ENCODE assay signal across 16 cellular contexts in genomic region chr2:221372156-221372870, GRCh38.
DNase-seq lines count a peak whose midpoint lies in the region; ATAC-seq, FAIRE-seq and TF ChIP-seq lines count a peak whose summit lies in the region.
"Had no signal": no experiment of that assay in that cellular context is flagged by ENCODE, and none has a peak within 500 bp of the region (broad histone marks: within the 10 kb centered on the region; RNA-seq: fewer than 3 reads in every experiment).

No MANE protein-coding gene starts in this region.

- BruUV-seq in HepG2 (replicated peaks; lab: Mats Ljungman, UMichigan) (no TSS peak), K562 (replicated peaks; lab: Mats Ljungman, UMichigan) (no TSS peak)

- TF ChIP-seq CTCF in HepG2 (CRISPR knock-in tag; IDR thresholded peaks at IDR 0.05): no peak
- TF ChIP-seq CTCF in right lobe of liver (IDR thresholded peaks at IDR 0.05): no peak
- TF ChIP-seq CTCF in K562 (IDR thresholded peaks at IDR 0.05 in 2 of 3, conservative IDR thresholded peaks at IDR 0.05 in 1 of 3; ENCODE audit: insufficient read depth in 2 of 3, low read depth in 1 of 3, low read length in 3 of 3): no peak

- in situ Hi-C loops in HepG2 (cut with HindIII; ENCODE audit: extremely low pct_ligation_motif_present, low pct_unique_long_range_greater_than_20kb) (no loop called here), K562 (cut with MboI) (no loop called here)

- POLR2A ChIA-PET in HepG2 (lab: Yijun Ruan, JAX): no interaction called here
- POLR2A ChIA-PET in K562 (lab: Yijun Ruan, JAX): no interaction called here

- FAIRE-seq in HepG2 (lab: Jason Lieb, UNC): no peak
- no peak for FAIRE-seq in K562 (lab: Jason Lieb, UNC)
- FAIRE-seq: GM12878 had no signal

- no peaks in the 10 kb centered on the region for H3K9me1 ChIP-seq in K562 (ENCODE audit: control insufficient read depth, insufficient read depth, low read length)

- H3K9ac ChIP-seq in HepG2 (ENCODE audit: insufficient read depth, low read depth, low read length) (no peak overlapping the region), K562 (ENCODE audit: insufficient read depth in 1 of 2, low read depth in 2 of 2, low read length in 2 of 2) (no peak overlapping the region)

- DNase-seq in HepG2 (ENCODE audit: low spot score): no peak
- no peak for DNase-seq in right lobe of liver
- DNase-seq in K562 (ENCODE audit: extremely low read depth in 1 of 4, low spot score in 3 of 4): no peak
- peak; percentile 73 for DNase-seq in islet precursor cell
- DNase-seq in DMS114 treated with DMSO at 0.1 percent for 48 hours (lab: John Stamatoyannopoulos, UW; ENCODE audit: unreplicated experiment): no peak
- DNase-seq in superior temporal gyrus (ENCODE audit: extremely low spot score): no peak
- no peak for DNase-seq in SHP77 (lab: John Stamatoyannopoulos, UW)
- DNase-seq in SKM-1 (lab: John Stamatoyannopoulos, UW; ENCODE audit: unreplicated experiment): no peak
- DNase-seq: colonic mucosa; gastrocnemius medialis; left ventricle myocardium superior; occipital lobe; stimulated activated CD4-positive, alpha-beta T cell treated with anti-CD3 and anti-CD28 coated beads, Interleukin-15, amount 100 ng/mL, for 24 hours; transverse colon had no signal

- H3K9me3 ChIP-seq in HepG2 (ENCODE audit: low read length) (no peaks in the 10 kb centered on the region), right lobe of liver (no peaks in the 10 kb centered on the region), K562 (replicated peaks; ENCODE audit: control insufficient read depth, insufficient read depth, low read depth, low read length) (no peaks in the 10 kb centered on the region)
- H3K9me3 ChIP-seq: colonic mucosa, gastrocnemius medialis, transverse colon had no signal

- H3K79me2 ChIP-seq in HepG2 (ENCODE audit: insufficient read depth, low read length) (no peaks in the 10 kb centered on the region), K562 (ENCODE audit: control insufficient read depth, insufficient read depth, low read length) (no peaks in the 10 kb centered on the region)

- peak; percentile 38; the same call in 1 of the 3 replicates for ATAC-seq in HepG2
- ATAC-seq in right lobe of liver: no peak
- ATAC-seq in K562: no peak
- ATAC-seq: activated naive CD4-positive, alpha-beta T cell treated with anti-CD3 and anti-CD28 coated beads, Interleukin-2, amount 50 U/mL, for 72 hours; gastrocnemius medialis; GM12878; left ventricle myocardium superior had no signal

- TF ChIP-seq EP300 in HepG2 (IDR thresholded peaks at IDR 0.05; ENCODE audit: low read depth in 2 of 2, low read length in 2 of 2) (no peak), HepG2 (CRISPR knock-in tag; IDR thresholded peaks at IDR 0.05; ENCODE audit: borderline replicate concordance) (no peak), K562 (IDR thresholded peaks at IDR 0.05; ENCODE audit: low read length) (no peak)

- H2AFZ ChIP-seq in HepG2 (ENCODE audit: low read length) (no peak overlapping the region), K562 (ENCODE audit: low read depth, low read length) (no peak overlapping the region)

- H3K4me3 ChIP-seq in HepG2 (replicated peaks in 1 of 3; ENCODE audit: insufficient read depth in 1 of 3, low read depth in 2 of 3, low read length in 3 of 3) (no peak overlapping the region), right lobe of liver (no peak overlapping the region), K562 (no peak overlapping the region)
- H3K4me3 ChIP-seq: colonic mucosa, gastrocnemius medialis, GM12878, transverse colon had no signal

- H3K4me1 ChIP-seq in HepG2 (ENCODE audit: insufficient read depth, low read length) (no peaks in the 10 kb centered on the region), right lobe of liver (no peaks in the 10 kb centered on the region), K562 (replicated peaks in 1 of 2; ENCODE audit: control insufficient read depth in 2 of 2, insufficient read depth in 2 of 2, low read length in 2 of 2) (no peaks in the 10 kb centered on the region)
- H3K4me1 ChIP-seq: colonic mucosa, gastrocnemius medialis, transverse colon had no signal

- intact Hi-C loops in HepG2 (cut with micrococcal nuclease; ENCODE audit: unreplicated experiment): no loop called here
- intact Hi-C loops in right lobe of liver (cut with DNase I): no loop called here
- intact Hi-C loops in K562 (cut with micrococcal nuclease): no loop called here

- H3K4me2 ChIP-seq in HepG2 (ENCODE audit: low read depth, low read length) (no peak overlapping the region), K562 (ENCODE audit: insufficient read depth, low read length) (no peak overlapping the region)

- H3K36me3 ChIP-seq in HepG2 (replicated peaks in 1 of 2; ENCODE audit: control insufficient read depth in 1 of 2, insufficient read depth in 2 of 2, low read length in 2 of 2): no peaks in the 10 kb centered on the region
- H3K36me3 ChIP-seq in right lobe of liver: no peaks in the 10 kb centered on the region
- no peaks in the 10 kb centered on the region for H3K36me3 ChIP-seq in K562 (ENCODE audit: control insufficient read depth, insufficient read depth, low read length)
- H3K36me3 ChIP-seq: colonic mucosa, gastrocnemius medialis, transverse colon had no signal

- H3K27me3 ChIP-seq in HepG2 (ENCODE audit: control insufficient read depth in 1 of 2, insufficient read depth in 2 of 2, low read length in 2 of 2) (peaks cover 0 to 5% of the 10 kb centered on the region in 2 experiments; a peak in 2 of 5 replicates), right lobe of liver (no peaks in the 10 kb centered on the region), K562 (ENCODE audit: control insufficient read depth in 2 of 2, insufficient read depth in 2 of 2, low read length in 2 of 2) (no peaks in the 10 kb centered on the region)
- H3K27me3 ChIP-seq: colonic mucosa, gastrocnemius medialis, transverse colon had no signal

- H3K27ac ChIP-seq in HepG2 (ENCODE audit: extremely low read length, insufficient read depth, low read length): no peak overlapping the region
- no peak overlapping the region for H3K27ac ChIP-seq in right lobe of liver
- no peak overlapping the region for H3K27ac ChIP-seq in K562 (ENCODE audit: extremely low read depth, low read depth, low read length)
- H3K27ac ChIP-seq: colonic mucosa, gastrocnemius medialis, transverse colon had no signal

- TF ChIP-seq RAD21 in HepG2 (CRISPR knock-in tag; IDR thresholded peaks at IDR 0.05) (no peak), K562 (CRISPR knock-in tag; conservative IDR thresholded peaks at IDR 0.05 in 1 of 2, IDR thresholded peaks at IDR 0.05 in 1 of 2) (no peak)

- H4K20me1 ChIP-seq in HepG2 (ENCODE audit: insufficient read depth, low read length) (no peaks in the 10 kb centered on the region), K562 (replicated peaks; ENCODE audit: control insufficient read depth, insufficient read depth, low read length) (no peaks in the 10 kb centered on the region)

- 7% methylated on average over 8 of the region's 8 CpGs for WGBS in HepG2 (ENCODE audit: low lambda C conversion rate)
- 34% methylated on average over 8 of the region's 8 CpGs for WGBS in right lobe of liver (ENCODE audit: insufficient coverage, low coverage, low lambda C conversion rate, missing lambda C conversion rate)
- WGBS in K562 (ENCODE audit: insufficient coverage, low coverage, missing lambda C conversion rate): 0% methylated on average over 7 of the region's 8 CpGs

- CTCF ChIA-PET in HepG2 (lab: Yijun Ruan, JAX; ENCODE audit: low intra/inter-chr PET ratio, low total read pairs) (no interaction called here), K562 (lab: Yijun Ruan, JAX; ENCODE audit: low intra/inter-chr PET ratio) (no interaction called here)

- no peak for TF ChIP-seq POLR2A in HepG2 (IDR thresholded peaks at IDR 0.05; ENCODE audit: insufficient read depth in 1 of 2, low read depth in 2 of 2, low read length in 2 of 2)
- no peak for TF ChIP-seq POLR2A in right lobe of liver (IDR thresholded peaks at IDR 0.05)
- TF ChIP-seq POLR2A in K562 (conservative IDR thresholded peaks at IDR 0.05): no peak

TF ChIP-seq in HepG2, 621 proteins besides CTCF, POLR2A, EP300 and RAD21 (continues in another document):
- peak; percentile 48; the same call in 1 of the 2 replicates for TF ChIP-seq ATF7 (IDR thresholded peaks at IDR 0.05)
- no peak for TF ChIP-seq ATF7 (CRISPR knock-in tag; IDR thresholded peaks at IDR 0.05)
- TF ChIP-seq PHF8 (CRISPR knock-in tag; IDR thresholded peaks at IDR 0.05): no peak
- TF ChIP-seq SMARCE1 (IDR thresholded peaks at IDR 0.05; ENCODE audit: borderline replicate concordance): no peak

TF ChIP-seq in K562, 482 proteins besides CTCF, POLR2A, EP300 and RAD21:
- TF ChIP-seq THAP12 (CRISPR knock-in tag; IDR thresholded peaks at IDR 0.05) (no peak), ATF4 (CRISPR knock-in tag; IDR thresholded peaks at IDR 0.05) (0 out of 2 replicates have a peak, but pooled peaks have one; percentile 14), MEIS2 (IDR thresholded peaks at IDR 0.05; ENCODE audit: partially characterized antibody) (no peak)
